8 cellular contexts compared by ENCODE assay signal in the genomic region with DNA sequence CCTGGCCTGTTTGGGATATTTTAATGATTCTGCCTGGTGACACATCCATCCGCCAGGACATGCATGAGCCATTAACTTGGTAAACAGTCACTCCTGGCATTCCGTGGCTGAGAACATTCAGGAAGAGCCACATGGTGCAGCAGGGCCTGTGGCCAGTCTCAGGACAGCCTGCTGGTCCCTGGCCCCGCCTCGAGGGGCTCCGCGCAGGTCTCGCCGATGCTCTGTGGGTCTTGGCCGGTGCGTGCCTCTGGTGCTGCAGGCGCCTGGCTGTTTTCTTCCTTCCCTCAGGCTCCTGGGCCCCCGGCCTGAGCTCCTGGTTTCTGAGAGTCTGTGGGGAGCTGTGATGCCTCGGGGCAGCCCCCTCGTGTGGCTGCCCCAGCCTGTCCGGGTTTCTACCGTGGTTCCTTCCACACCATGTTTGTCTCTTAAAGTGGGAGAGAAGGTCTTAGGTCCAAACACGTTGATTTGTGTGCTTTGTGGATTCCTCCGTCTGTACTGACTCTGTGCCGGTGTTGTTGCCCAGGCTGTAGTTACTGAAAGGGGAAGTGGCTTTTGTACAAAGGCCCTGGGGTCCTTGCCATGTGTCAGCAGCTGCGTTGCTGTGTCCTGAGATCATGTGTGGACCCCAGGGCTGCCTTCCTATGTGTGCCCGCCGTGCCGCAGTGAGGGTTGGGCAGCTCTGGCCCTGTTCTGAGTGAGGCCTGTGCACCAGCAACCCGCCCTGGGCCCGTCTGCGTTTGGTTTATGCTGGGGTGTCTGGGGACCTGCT. TPM values are rescaled to one million over a fixed set of nuclear protein-coding genes. Genes with fewer than 3 reads are reported as not detected.
DNase-seq lines count a peak whose midpoint lies in the region; ATAC-seq and TF ChIP-seq lines count a peak whose summit lies in the region.

No MANE protein-coding gene starts in this region.

- no peak overlapping the region for H3K14ac ChIP-seq in IMR-90 (replicated peaks; ENCODE audit: low read depth, low read length)

- peaks cover 59% of the 10 kb centered on the region for H3K79me2 ChIP-seq in osteoblast (ENCODE audit: insufficient read depth, low read length)

- H4K20me1 ChIP-seq in IMR-90 (ENCODE audit: insufficient read depth, low read length) (peaks cover 39% of the 10 kb centered on the region), osteoblast (ENCODE audit: insufficient read depth, low read length) (peaks cover 27% of the 10 kb centered on the region)

- H2AK5ac ChIP-seq in IMR-90 (ENCODE audit: low read depth, low read length), result no peak overlapping the region

- H4K8ac ChIP-seq in IMR-90 (ENCODE audit: low read depth in 2 of 2, low read length in 2 of 2), result no peak overlapping the region

- peaks cover 34% of the 10 kb centered on the region for H3K4me1 Mint-ChIP-seq in CD4-positive, alpha-beta T cell (ENCODE audit: low read depth)
- H3K4me1 Mint-ChIP-seq in memory B cell, result peaks cover 27% of the 10 kb centered on the region

- H3K9me3 Mint-ChIP-seq in CD4-positive, alpha-beta T cell, result no peaks in the 10 kb centered on the region
- no peaks in the 10 kb centered on the region for H3K9me3 Mint-ChIP-seq in activated naive CD4-positive, alpha-beta T cell treated with anti-CD3 and anti-CD28 coated beads, Interleukin-2, amount 50 U/mL, for 72 hours
- no peaks in the 10 kb centered on the region for H3K9me3 Mint-ChIP-seq in memory B cell

- H3K9me3 ChIP-seq in CD4-positive, alpha-beta T cell (ENCODE audit: control insufficient read depth, low read length), result no peaks in the 10 kb centered on the region
- H3K9me3 ChIP-seq in IMR-90 (ENCODE audit: control insufficient read depth, insufficient read depth, low read length), result no peaks in the 10 kb centered on the region
- H3K9me3 ChIP-seq in osteoblast (ENCODE audit: low read depth, low read length), result no peaks in the 10 kb centered on the region

- H3K9me1 ChIP-seq in IMR-90 (ENCODE audit: insufficient read depth, low read length), result 0 out of 2 replicates have a peak, but pooled peaks cover 3% of the 10 kb centered on the region

- no peak overlapping the region for H3K56ac ChIP-seq in IMR-90 (ENCODE audit: extremely low read depth, insufficient read depth, low read length)

- in situ Hi-C loops in IMR-90 (cut with MboI; ENCODE audit: low sequenced_read_pairs), result no loop called here

- H2AFZ ChIP-seq in IMR-90 (replicated peaks; ENCODE audit: low read length, poor library complexity) (no peak overlapping the region), osteoblast (ENCODE audit: low read length) (no peak overlapping the region)

- H3K9ac ChIP-seq in IMR-90 (ENCODE audit: low read depth, low read length), result no peak overlapping the region

- 94% methylated on average over 14 of the region's 26 CpGs; no CpG with 5 or more reads in 1 of the 2 experiments for WGBS in IMR-90 (ENCODE audit: extremely low coverage in 2 of 2, insufficient read length in 1 of 2), 2 experiments

- CTCF ChIA-PET in CD4-positive, alpha-beta T cell (lab: Charles Lee), result interaction anchor here (0.9 kb wide), 1 partner anchor 43 kb away, joined by 4 read pairs; no protein-coding TSS in a partner anchor
- CTCF ChIA-PET in IMR-90 (lab: Yijun Ruan, JAX), result no interaction called here

- POLR2A ChIA-PET in CD4-positive, alpha-beta T cell (lab: Charles Lee), result interaction anchor here (0.7 to 3.1 kb wide), 12 partner anchors 7 to 429 kb away, joined by 3 to 32 read pairs (median 5); a partner anchor contains a TSS
- POLR2A ChIA-PET in IMR-90 (lab: Charles Lee; ENCODE audit: unreplicated experiment), result no interaction called here

- no peak overlapping the region for H2BK5ac ChIP-seq in IMR-90 (ENCODE audit: low read depth, low read length, poor library complexity, severe bottlenecking)

- no peak overlapping the region for H2AK9ac ChIP-seq in IMR-90 (replicated peaks; ENCODE audit: low read depth, low read length, poor library complexity)

- no peak for TF ChIP-seq RAD21 in IMR-90 (IDR thresholded peaks at IDR 0.05; ENCODE audit: low read length)

- H3K36me3 ChIP-seq in IMR-90 (ENCODE audit: control insufficient read depth, insufficient read depth, low read length), result peaks cover 30% of the 10 kb centered on the region
- peaks cover 22% of the 10 kb centered on the region for H3K36me3 ChIP-seq in osteoblast (ENCODE audit: insufficient read depth, low read length)

- no peak overlapping the region for H2BK15ac ChIP-seq in IMR-90 (ENCODE audit: low read depth, low read length)

- no peak overlapping the region for H2BK20ac ChIP-seq in IMR-90 (ENCODE audit: low read depth, low read length)

- no peak overlapping the region for H4K91ac ChIP-seq in IMR-90 (ENCODE audit: insufficient read depth, low read depth, low read length)

- no peak overlapping the region for H2BK120ac ChIP-seq in IMR-90 (ENCODE audit: low read depth, low read length)

- H3K18ac ChIP-seq in IMR-90 (ENCODE audit: low read depth, low read length), result no peak overlapping the region

- H3K36me3 Mint-ChIP-seq in CD4-positive, alpha-beta T cell (ENCODE audit: low read depth), result peaks cover 39% of the 10 kb centered on the region
- H3K36me3 Mint-ChIP-seq in activated naive CD4-positive, alpha-beta T cell treated with anti-CD3 and anti-CD28 coated beads, Interleukin-2, amount 50 U/mL, for 72 hours, result peaks cover 0 to 13% of the 10 kb centered on the region in 2 donors
- H3K36me3 Mint-ChIP-seq in memory B cell, result peaks cover 4% of the 10 kb centered on the region

- dilution Hi-C loops in IMR-90 (cut with HindIII; ENCODE audit: low sequenced_read_pairs, unreplicated experiment), result no loop called here

- H3K4me1 ChIP-seq in IMR-90 (ENCODE audit: control insufficient read depth, insufficient read depth, low read length) (peaks cover 14% of the 10 kb centered on the region; the same call in 1 of the 2 replicates), osteoblast (ENCODE audit: insufficient read depth, low read length) (peaks cover 11% of the 10 kb centered on the region)

- H3K27me3 Mint-ChIP-seq in CD4-positive, alpha-beta T cell, result no peaks in the 10 kb centered on the region
- H3K27me3 Mint-ChIP-seq in memory B cell, result no peaks in the 10 kb centered on the region

- H3K27ac Mint-ChIP-seq in CD4-positive, alpha-beta T cell, result peak overlapping the region; percentile 96
- H3K27ac Mint-ChIP-seq in activated naive CD4-positive, alpha-beta T cell treated with anti-CD3 and anti-CD28 coated beads, Interleukin-2, amount 50 U/mL, for 72 hours, result peak overlapping the region; percentile 90 to 97
- peak overlapping the region; percentile 100 for H3K27ac Mint-ChIP-seq in memory B cell

- no peak for TF ChIP-seq POLR2A in IMR-90 (IDR thresholded peaks at IDR 0.05; ENCODE audit: low read depth, low read length)
- no peak for TF ChIP-seq POLR2A in erythroblast (IDR thresholded peaks at IDR 0.05; ENCODE audit: low read length)

- no peak overlapping the region for H3K4ac ChIP-seq in IMR-90 (ENCODE audit: low read depth, low read length)

- BruUV-seq in IMR-90 (replicated peaks; lab: Mats Ljungman, UMichigan), result no TSS peak

- H4K5ac ChIP-seq in IMR-90 (ENCODE audit: low read depth, low read length), result no peak overlapping the region

- H3K23ac ChIP-seq in IMR-90 (ENCODE audit: low read depth, low read length), result no peak overlapping the region

- TF ChIP-seq CTCF in CD4-positive, alpha-beta T cell (IDR thresholded peaks at IDR 0.05), result no peak
- no peak for TF ChIP-seq CTCF in IMR-90 (conservative IDR thresholded peaks at IDR 0.05; ENCODE audit: low read depth, low read length)
- TF ChIP-seq CTCF in osteoblast (IDR thresholded peaks at IDR 0.05; ENCODE audit: extremely low read depth, low read depth, low read length), result no peak

- H3K27me3 ChIP-seq in CD4-positive, alpha-beta T cell (ENCODE audit: control insufficient read depth, insufficient read depth, low read length), result no peaks in the 10 kb centered on the region
- H3K27me3 ChIP-seq in IMR-90 (ENCODE audit: control insufficient read depth, insufficient read depth, low read length) (no peaks in the 10 kb centered on the region), osteoblast (ENCODE audit: insufficient read depth, low read length) (no peaks in the 10 kb centered on the region)

- H3K4me3 Mint-ChIP-seq in CD4-positive, alpha-beta T cell, result peak overlapping the region; percentile 75
- peak overlapping the region; percentile 90 for H3K4me3 Mint-ChIP-seq in memory B cell

- intact Hi-C loops in CD4-positive, alpha-beta T cell (cut with DNase I, micrococcal nuclease), result loop anchor here (5.0 to 10.0 kb wide), 2 partner anchors 255 to 257 kb away; no protein-coding TSS in a partner anchor
- intact Hi-C loops in IMR-90 (cut with micrococcal nuclease), result no loop called here

- H3K4me2 ChIP-seq in IMR-90 (ENCODE audit: low read depth, low read length) (no peak overlapping the region), osteoblast (ENCODE audit: insufficient read depth, low read length) (no peak overlapping the region)

- H3K4me3 ChIP-seq in IMR-90 (ENCODE audit: insufficient read depth, low read depth, low read length), result no peak overlapping the region
- H3K4me3 ChIP-seq in osteoblast (ENCODE audit: insufficient read depth, low read length), result no peak overlapping the region

- H3K79me1 ChIP-seq in IMR-90 (ENCODE audit: low read depth in 1 of 2, low read length in 2 of 2), result peaks cover 14 to 57% of the 10 kb centered on the region in 2 experiments

- ATAC-seq in CD4-positive, alpha-beta T cell (ENCODE audit: poor library complexity), result no peak
- no peak for ATAC-seq in IMR-90 (ENCODE audit: low read depth)
- peak in 1 of 2 donors; percentile 3 for ATAC-seq in activated naive CD4-positive, alpha-beta T cell treated with anti-CD3 and anti-CD28 coated beads, Interleukin-2, amount 50 U/mL, for 72 hours
- peak; percentile 19 for ATAC-seq in memory B cell (ENCODE audit: low read depth)
- ATAC-seq in GM18517 (IDR thresholded peaks at IDR 0.05; ENCODE audit: unreplicated experiment), result no peak

- DNase-seq in CD4-positive, alpha-beta T cell, result peak in 1 of 10 experiments; percentile 7
- DNase-seq in IMR-90 (peak; percentile 19), memory B cell (ENCODE audit: low spot score in 2 of 2) (peak; percentile 63 to 71), erythroblast (lab: John Stamatoyannopoulos, UW) (no peak), osteoblast (ENCODE audit: insufficient read length, low spot score, missing footprints) (no peak), GM19238 (ENCODE audit: insufficient read length, low spot score) (no peak)
- DNase-seq in activated naive CD4-positive, alpha-beta T cell treated with anti-CD3 and anti-CD28 coated beads, Interleukin-2, amount 50 U/mL, for 72 hours (ENCODE audit: low spot score in 2 of 2), result no peak

- peak overlapping the region; percentile 99 for H3K27ac ChIP-seq in CD4-positive, alpha-beta T cell (ENCODE audit: low read depth, low read length)
- H3K27ac ChIP-seq in IMR-90 (ENCODE audit: insufficient read depth, low read length) (no peak overlapping the region), osteoblast (ENCODE audit: low read depth, low read length) (no peak overlapping the region)

RNA-seq across cellular contexts. Expression of a gene that starts 6.5 kb away (rescaled TPM):
- total RNA-seq in CD4-positive, alpha-beta T cell, result 100 to 1,000 TPM; 184 to 193 TPM
- 13.4 and 13.9 TPM in 2 replicates for total RNA-seq in IMR-90 (2012; rRNA removed)
- polyA plus RNA-seq in IMR-90 (2012; rRNA removed), result 42.7 and 45.3 TPM in 2 replicates
- 32.3 and 48.5 TPM in 2 replicates for polyA plus RNA-seq in IMR-90 (2012; cell fraction: cytosol; rRNA removed)
- 188 and 434 TPM in 2 replicates for polyA plus RNA-seq in IMR-90 (2012; cell fraction: nucleus; rRNA removed; ENCODE audit: low replicate concordance)
- total RNA-seq in activated naive CD4-positive, alpha-beta T cell treated with anti-CD3 and anti-CD28 coated beads, Interleukin-2, amount 50 U/mL, for 72 hours, result 10 to 100 TPM; 84.4 to 98.2 TPM
- total RNA-seq in osteoblast, result 13.6 and 13.8 TPM in 2 replicates

RNA-seq across cellular contexts. Expression of a gene that starts 8.6 kb away (rescaled TPM):
- total RNA-seq in CD4-positive, alpha-beta T cell, result 10 to 100 TPM; 26.0 to 26.1 TPM
- 10.3 and 10.4 TPM in 2 replicates for total RNA-seq in IMR-90 (2012; rRNA removed)
- polyA plus RNA-seq in IMR-90 (2012; rRNA removed), result 21.4 and 22.9 TPM in 2 replicates
- polyA plus RNA-seq in IMR-90 (2012; cell fraction: cytosol; rRNA removed), result 16.7 and 25.0 TPM in 2 replicates
- polyA plus RNA-seq in IMR-90 (2012; cell fraction: nucleus; rRNA removed; ENCODE audit: low replicate concordance), result 94.1 and 274 TPM in 2 replicates
- total RNA-seq in activated naive CD4-positive, alpha-beta T cell treated with anti-CD3 and anti-CD28 coated beads, Interleukin-2, amount 50 U/mL, for 72 hours, result 10 to 100 TPM; 22.5 to 23.4 TPM
- total RNA-seq in osteoblast, result 13.0 and 15.6 TPM in 2 replicates

RNA-seq across cellular contexts. Expression of a gene that starts 21.7 kb away (rescaled TPM):
- under 1 TPM; 0.11 to 0.16 TPM for total RNA-seq in CD4-positive, alpha-beta T cell
- total RNA-seq in IMR-90 (2012; rRNA removed) (under 0.01 and 0.18 TPM in 2 replicates), osteoblast (under 0.01 and 0.29 TPM in 2 replicates)
- polyA plus RNA-seq in IMR-90 (2012; rRNA removed), result 1.3 and 1.7 TPM in 2 replicates
- polyA plus RNA-seq in IMR-90 (2012; cell fraction: cytosol; rRNA removed), result 1.6 and 3.8 TPM in 2 replicates
- polyA plus RNA-seq in IMR-90 (2012; cell fraction: nucleus; rRNA removed; ENCODE audit: low replicate concordance), result 7.1 and 11.4 TPM in 2 replicates
- total RNA-seq in activated naive CD4-positive, alpha-beta T cell treated with anti-CD3 and anti-CD28 coated beads, Interleukin-2, amount 50 U/mL, for 72 hours, result 1 to 10 TPM; 2.1 to 2.5 TPM

RNA-seq across cellular contexts. Expression of a gene that starts 52.6 kb away (rescaled TPM):
- total RNA-seq in CD4-positive, alpha-beta T cell, result 100 to 1,000 TPM; 124 to 126 TPM
- 10.0 and 10.8 TPM in 2 replicates for total RNA-seq in IMR-90 (2012; rRNA removed)
- 28.6 and 30.9 TPM in 2 replicates for polyA plus RNA-seq in IMR-90 (2012; rRNA removed)
- polyA plus RNA-seq in IMR-90 (2012; cell fraction: cytosol; rRNA removed), result 7.5 and 13.6 TPM in 2 replicates
- polyA plus RNA-seq in IMR-90 (2012; cell fraction: nucleus; rRNA removed; ENCODE audit: low replicate concordance), result 185 and 466 TPM in 2 replicates
- 10 to 100 TPM; 49.6 to 50.9 TPM for total RNA-seq in activated naive CD4-positive, alpha-beta T cell treated with anti-CD3 and anti-CD28 coated beads, Interleukin-2, amount 50 U/mL, for 72 hours
- total RNA-seq in osteoblast, result 26.5 and 28.2 TPM in 2 replicates

RNA-seq across cellular contexts. Expression of a gene that starts 58.8 kb away (rescaled TPM):
- 10 to 100 TPM; 87.3 to 88.7 TPM for total RNA-seq in CD4-positive, alpha-beta T cell
- total RNA-seq in IMR-90 (2012; rRNA removed), result 3.6 and 3.9 TPM in 2 replicates
- 35.2 and 35.7 TPM in 2 replicates for polyA plus RNA-seq in IMR-90 (2012; rRNA removed)
- polyA plus RNA-seq in IMR-90 (2012; cell fraction: cytosol; rRNA removed), result 18.7 and 22.6 TPM in 2 replicates
- polyA plus RNA-seq in IMR-90 (2012; cell fraction: nucleus; rRNA removed; ENCODE audit: low replicate concordance), result 264 and 926 TPM in 2 replicates
- total RNA-seq in activated naive CD4-positive, alpha-beta T cell treated with anti-CD3 and anti-CD28 coated beads, Interleukin-2, amount 50 U/mL, for 72 hours, result 10 to 100 TPM; 43.7 to 67.3 TPM
- 19.2 and 20.6 TPM in 2 replicates for total RNA-seq in osteoblast

Comparison
In these comparisons a context has a peak if more than half of its experiments do, and no peak if none do; other contexts are left out.
1. DNase-seq: peak in IMR-90 (single experiment) and memory B cell (2 of 2); none in activated naive CD4-positive, alpha-beta T cell treated with anti-CD3 and anti-CD28 coated beads, Interleukin-2, amount 50 U/mL, for 72 hours (0 of 2), erythroblast (0 of 2), osteoblast (single experiment) and GM19238 (single experiment).
2. Peak in every context shown above with its lines, with median percentiles within 50 percentile points of each other: H3K27ac Mint-ChIP-seq.